In the genomic region with DNA sequence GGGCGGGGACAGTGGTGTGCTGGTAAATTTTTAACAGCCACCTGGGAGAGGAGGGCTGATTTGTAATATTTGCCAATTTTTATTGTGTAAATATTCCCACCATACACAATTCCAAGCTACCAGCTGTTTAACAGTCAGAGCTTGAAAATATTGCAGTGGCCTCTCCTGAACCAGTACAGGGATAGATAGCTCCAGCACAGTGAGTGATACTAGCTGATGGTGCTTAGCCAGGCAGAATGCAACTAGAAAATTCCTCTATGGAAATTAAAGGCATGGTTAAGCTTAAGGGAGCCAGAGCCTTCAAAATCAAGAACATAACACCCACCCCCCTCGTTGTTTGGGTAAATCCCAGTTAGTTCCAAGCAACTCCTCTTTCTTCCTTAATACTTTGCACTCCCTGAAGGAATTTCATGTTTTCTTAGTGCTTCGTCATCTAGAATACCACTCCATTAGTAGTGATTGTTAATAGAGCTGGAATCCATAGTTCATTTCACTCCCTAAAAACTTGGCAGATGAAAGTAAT, we compare ENCODE assay signal across 17 cellular contexts.
A peak's percentile ranks its signal among the peaks of the same experiment; 100 is the strongest.
DNase-seq lines count a peak whose midpoint lies in the region; ATAC-seq and TF ChIP-seq lines count a peak whose summit lies in the region.
"Had no signal": no experiment of that assay in that cellular context is flagged by ENCODE, and none has a peak within 500 bp of the region (broad histone marks: within the 10 kb centered on the region; RNA-seq: fewer than 3 reads in every experiment).

No MANE protein-coding gene starts in this region.

- in situ Hi-C loops in brain microvascular endothelial cell (cut with HindIII; ENCODE audit: low pct_ligation_motif_present, low sequenced_read_pairs), result no loop called here

- peak; percentile 3 to 92 for ATAC-seq in left cardiac atrium
- ATAC-seq in left colon, result peak; percentile 63
- ATAC-seq in GM18873 (IDR thresholded peaks at IDR 0.05; ENCODE audit: low FRiP score, unreplicated experiment), result no peak
- ATAC-seq: stimulated activated naive CD8-positive, alpha-beta T cell treated with anti-CD3 and anti-CD28 coated beads, Interleukin-15, Interleukin-2, amounts not matched to agents 100 U/mL and 50 U/mL, for 24 hours; upper lobe of right lung; WTC11 had no signal

- intact Hi-C loops in left cardiac atrium (cut with DNase I), result no loop called here
- intact Hi-C loops in cardiac septum (cut with DNase I), result no loop called here
- intact Hi-C loops in left colon (cut with DNase I, micrococcal nuclease), result no loop called here
- intact Hi-C loops in prostate gland (cut with DNase I), result no loop called here

- no peak for DNase-seq in left cardiac atrium
- no peak for DNase-seq in cardiac septum (ENCODE audit: low spot score)
- peak; percentile 36 for DNase-seq in brain microvascular endothelial cell
- DNase-seq in left colon, result no peak
- peak; percentile 53 for DNase-seq in stromal cell of bone marrow (ENCODE audit: low read depth)
- DNase-seq in prostate gland (ENCODE audit: low spot score), result no peak
- DNase-seq in cortex of kidney (lab: John Stamatoyannopoulos, UW), result no peak
- DNase-seq: activated CD8-positive, alpha-beta memory T cell treated with anti-CD3 and anti-CD28 coated beads for 24 hours; CD8-positive, alpha-beta memory T cell; Karpas-422; NCI-H1417; occipital lobe; stimulated activated naive CD8-positive, alpha-beta T cell treated with anti-CD3 and anti-CD28 coated beads, Interleukin-15, Interleukin-2, amounts not matched to agents 100 U/mL and 50 U/mL, for 24 hours; T-helper 2 cell; upper lobe of right lung had no signal

- H3K36me3 ChIP-seq in brain microvascular endothelial cell (replicated peaks) (no peaks in the 10 kb centered on the region), prostate gland (no peaks in the 10 kb centered on the region)

- TF ChIP-seq POLR2A in prostate gland (IDR thresholded peaks at IDR 0.05), result no peak

- TF ChIP-seq CTCF in brain microvascular endothelial cell (IDR thresholded peaks at IDR 0.05; ENCODE audit: low read depth, low read length, missing control alignments) (no peak), prostate gland (IDR thresholded peaks at IDR 0.05) (no peak)

- peak overlapping the region; percentile 3 for H3K27ac ChIP-seq in brain microvascular endothelial cell
- no peak overlapping the region for H3K27ac ChIP-seq in prostate gland
- H3K27ac ChIP-seq: upper lobe of right lung had no signal

- no peaks in the 10 kb centered on the region for H3K9me3 ChIP-seq in prostate gland
- H3K9me3 ChIP-seq: upper lobe of right lung had no signal

- H3K27me3 ChIP-seq in brain microvascular endothelial cell (replicated peaks), result no peaks in the 10 kb centered on the region
- H3K27me3 ChIP-seq in prostate gland (replicated peaks; ENCODE audit: insufficient read depth), result no peaks in the 10 kb centered on the region
- H3K27me3 ChIP-seq: upper lobe of right lung had no signal

- 75% methylated on average over 3 of the region's 3 CpGs for WGBS in prostate gland

- no peaks in the 10 kb centered on the region for H3K4me1 ChIP-seq in prostate gland (replicated peaks)

- H3K4me3 ChIP-seq in brain microvascular endothelial cell (ENCODE audit: low read depth, low read length) (no peak overlapping the region), prostate gland (no peak overlapping the region)
- H3K4me3 ChIP-seq: upper lobe of right lung had no signal

Comparison
In these comparisons a context has a peak if more than half of its experiments do, and no peak if none do; other contexts are left out.
1. DNase-seq: peak in brain microvascular endothelial cell (single experiment) and stromal cell of bone marrow (single experiment); none in left cardiac atrium (single experiment), cardiac septum (single experiment), left colon (0 of 2), prostate gland (single experiment) and cortex of kidney (single experiment).